In the genomic region with DNA sequence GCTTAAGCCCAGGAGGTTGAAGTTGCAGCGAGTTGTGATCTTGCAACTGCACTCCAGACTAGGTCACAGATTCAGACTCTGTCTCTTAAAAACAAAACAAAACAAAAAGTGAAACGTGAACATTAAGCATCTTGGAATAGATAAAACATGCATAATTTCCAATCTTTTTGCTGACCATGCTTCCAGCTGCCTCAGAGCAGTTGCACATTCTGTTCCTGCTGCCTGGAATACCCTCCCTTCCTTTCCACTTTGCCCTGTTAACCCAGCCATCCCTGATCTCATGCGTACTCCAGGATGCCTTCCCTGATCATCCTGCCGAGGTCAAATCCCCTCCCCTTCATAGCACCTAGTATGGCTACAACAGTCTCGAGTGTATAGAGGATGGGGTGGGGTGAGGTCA, we compare ENCODE assay signal across 10 cellular contexts. TPM values are rescaled to one million over a fixed set of nuclear protein-coding genes. Genes with fewer than 3 reads are reported as not detected.
DNase-seq lines count a peak whose midpoint lies in the region; ATAC-seq, FAIRE-seq and TF ChIP-seq lines count a peak whose summit lies in the region.
"Had no signal": no experiment of that assay in that cellular context is flagged by ENCODE, and none has a peak within 500 bp of the region (broad histone marks: within the 10 kb centered on the region; RNA-seq: fewer than 3 reads in every experiment).

No MANE protein-coding gene starts in this region.

- H3K27me3 ChIP-seq in CD8-positive, alpha-beta T cell (ENCODE audit: insufficient read depth, low read length): no peaks in the 10 kb centered on the region
- H3K27me3 ChIP-seq in aorta (ENCODE audit: control insufficient read depth in 1 of 2, insufficient read depth in 2 of 2, low read length in 1 of 2): no peaks in the 10 kb centered on the region

- H3K4me3 Mint-ChIP-seq in CD8-positive, alpha-beta T cell: peak overlapping the region; percentile 84
- H3K4me3 Mint-ChIP-seq in activated T-helper 1 cell treated with anti-CD3 and anti-CD28 coated beads, Interleukin-12 subunit alpha, Interleukin-12 subunit beta, Interleukin-2, Interleukin-4 antibody, amounts not matched to agents 30 ng/mL and 10 ng/mL and 1 ng/mL, durations not matched to agents 14 hours and 24 hours and 36 hours: peak overlapping the region; percentile 91
- peak overlapping the region; percentile 85 to 92 (median 88) for H3K4me3 Mint-ChIP-seq in naive thymus-derived CD8-positive, alpha-beta T cell

- no peaks in the 10 kb centered on the region for H3K9me3 Mint-ChIP-seq in CD8-positive, alpha-beta T cell
- no peaks in the 10 kb centered on the region for H3K9me3 Mint-ChIP-seq in activated T-helper 1 cell treated with anti-CD3 and anti-CD28 coated beads, Interleukin-12 subunit alpha, Interleukin-12 subunit beta, Interleukin-2, Interleukin-4 antibody, amounts not matched to agents 30 ng/mL and 10 ng/mL and 1 ng/mL, durations not matched to agents 14 hours and 24 hours and 36 hours
- no peaks in the 10 kb centered on the region for H3K9me3 Mint-ChIP-seq in naive thymus-derived CD8-positive, alpha-beta T cell

- H3K9me3 ChIP-seq in CD8-positive, alpha-beta T cell (ENCODE audit: low read length): no peaks in the 10 kb centered on the region
- H3K9me3 ChIP-seq in aorta (ENCODE audit: control insufficient read depth, low read length): no peaks in the 10 kb centered on the region

- H3K36me3 Mint-ChIP-seq in CD8-positive, alpha-beta T cell: peaks cover 37% of the 10 kb centered on the region
- H3K36me3 Mint-ChIP-seq in activated T-helper 1 cell treated with anti-CD3 and anti-CD28 coated beads, Interleukin-12 subunit alpha, Interleukin-12 subunit beta, Interleukin-2, Interleukin-4 antibody, amounts not matched to agents 30 ng/mL and 10 ng/mL and 1 ng/mL, durations not matched to agents 14 hours and 24 hours and 36 hours (ENCODE audit: low read depth): peaks cover 8% of the 10 kb centered on the region
- peaks cover 0 to 19% (median 0%) of the 10 kb centered on the region in 3 donors for H3K36me3 Mint-ChIP-seq in naive thymus-derived CD8-positive, alpha-beta T cell

- H3K27me3 Mint-ChIP-seq in CD8-positive, alpha-beta T cell (ENCODE audit: low read depth): no peaks in the 10 kb centered on the region
- H3K27me3 Mint-ChIP-seq in activated T-helper 1 cell treated with anti-CD3 and anti-CD28 coated beads, Interleukin-12 subunit alpha, Interleukin-12 subunit beta, Interleukin-2, Interleukin-4 antibody, amounts not matched to agents 30 ng/mL and 10 ng/mL and 1 ng/mL, durations not matched to agents 14 hours and 24 hours and 36 hours (ENCODE audit: insufficient read depth): no peaks in the 10 kb centered on the region
- no peaks in the 10 kb centered on the region for H3K27me3 Mint-ChIP-seq in naive thymus-derived CD8-positive, alpha-beta T cell

- peak; percentile 37 for FAIRE-seq in GM19239 (lab: Jason Lieb, UNC)

- no peak for DNase-seq in CD8-positive, alpha-beta T cell
- DNase-seq in GM19239 (ENCODE audit: insufficient read length, low spot score) (no peak), aorta (no peak), NCI-H748 (lab: John Stamatoyannopoulos, UW; ENCODE audit: unreplicated experiment) (no peak)
- DNase-seq in activated T-helper 1 cell treated with anti-CD3 and anti-CD28 coated beads, Interleukin-12 subunit alpha, Interleukin-12 subunit beta, Interleukin-2, Interleukin-4 antibody, amounts not matched to agents 30 ng/mL and 10 ng/mL and 1 ng/mL, durations not matched to agents 14 hours and 24 hours and 36 hours (ENCODE audit: low spot score): no peak
- no peak for DNase-seq in naive thymus-derived CD8-positive, alpha-beta T cell
- DNase-seq in activated effector memory CD4-positive, alpha-beta T cell treated with anti-CD3 and anti-CD28 coated beads, Interleukin-2, amount 50 U/mL, for 16 hours: no peak
- DNase-seq: DMS 273 treated with DMSO at 0.1 percent for 48 hours, NCI-H2227 treated with DMSO at 0.1 percent for 48 hours had no signal

- intact Hi-C loops in CD8-positive, alpha-beta T cell (cut with DNase I, micrococcal nuclease): no loop called here
- intact Hi-C loops in activated T-helper 1 cell treated with anti-CD3 and anti-CD28 coated beads, Interleukin-12 subunit alpha, Interleukin-12 subunit beta, Interleukin-2, Interleukin-4 antibody, amounts not matched to agents 30 ng/mL and 10 ng/mL and 1 ng/mL, durations not matched to agents 14 hours and 24 hours and 36 hours (cut with micrococcal nuclease): no loop called here
- intact Hi-C loops in aorta (cut with DNase I): no loop called here

- H3K36me3 ChIP-seq in CD8-positive, alpha-beta T cell (ENCODE audit: insufficient read depth, low read length): peaks cover 14% of the 10 kb centered on the region
- no peaks in the 10 kb centered on the region for H3K36me3 ChIP-seq in aorta (ENCODE audit: control insufficient read depth in 1 of 2, insufficient read depth in 2 of 2, low read length in 1 of 2)

- CTCF ChIA-PET in CD8-positive, alpha-beta T cell (lab: Charles Lee): interaction anchor here (1.0 to 1.5 kb wide), 2 partner anchors 35 to 50 kb away, joined by 4 to 7 read pairs; no protein-coding TSS in a partner anchor

- no peak for ATAC-seq in CD8-positive, alpha-beta T cell
- ATAC-seq in naive thymus-derived CD8-positive, alpha-beta T cell: no peak
- ATAC-seq in GM19328 (IDR thresholded peaks at IDR 0.05; ENCODE audit: unreplicated experiment): no peak
- no peak for ATAC-seq in aorta (ENCODE audit: low FRiP score)

- peaks cover 34% of the 10 kb centered on the region for H3K4me1 ChIP-seq in CD8-positive, alpha-beta T cell (ENCODE audit: insufficient read depth, low read length)
- H3K4me1 ChIP-seq in aorta (ENCODE audit: control insufficient read depth in 1 of 2, insufficient read depth in 2 of 2, low read length in 2 of 2): no peaks in the 10 kb centered on the region

- no peak for TF ChIP-seq CTCF in CD8-positive, alpha-beta T cell (IDR thresholded peaks at IDR 0.05)

- H3K4me1 Mint-ChIP-seq in CD8-positive, alpha-beta T cell (ENCODE audit: low read depth): peaks cover 40% of the 10 kb centered on the region
- H3K4me1 Mint-ChIP-seq in activated T-helper 1 cell treated with anti-CD3 and anti-CD28 coated beads, Interleukin-12 subunit alpha, Interleukin-12 subunit beta, Interleukin-2, Interleukin-4 antibody, amounts not matched to agents 30 ng/mL and 10 ng/mL and 1 ng/mL, durations not matched to agents 14 hours and 24 hours and 36 hours (ENCODE audit: low read depth): peaks cover 41% of the 10 kb centered on the region
- peaks cover 16 to 55% (median 43%) of the 10 kb centered on the region in 4 donors for H3K4me1 Mint-ChIP-seq in naive thymus-derived CD8-positive, alpha-beta T cell

- peak overlapping the region; percentile 94 for H3K27ac Mint-ChIP-seq in CD8-positive, alpha-beta T cell
- H3K27ac Mint-ChIP-seq in activated T-helper 1 cell treated with anti-CD3 and anti-CD28 coated beads, Interleukin-12 subunit alpha, Interleukin-12 subunit beta, Interleukin-2, Interleukin-4 antibody, amounts not matched to agents 30 ng/mL and 10 ng/mL and 1 ng/mL, durations not matched to agents 14 hours and 24 hours and 36 hours: peak overlapping the region; percentile 94
- peak overlapping the region; percentile 90 to 98 (median 96) for H3K27ac Mint-ChIP-seq in naive thymus-derived CD8-positive, alpha-beta T cell

- 76 to 80% methylated on average over 5 of the region's 5 CpGs for WGBS in aorta, 2 donors

- peak overlapping the region; percentile 77 for H3K27ac ChIP-seq in CD8-positive, alpha-beta T cell (ENCODE audit: low read depth, low read length)
- no peak overlapping the region for H3K27ac ChIP-seq in aorta (ENCODE audit: low read depth in 1 of 2, low read length in 2 of 2)

- H3K4me3 ChIP-seq in CD8-positive, alpha-beta T cell (ENCODE audit: low read depth, low read length): peak overlapping the region; percentile 79
- no peak overlapping the region for H3K4me3 ChIP-seq in aorta (ENCODE audit: low read length in 2 of 2)

- POLR2A ChIA-PET in CD8-positive, alpha-beta T cell (lab: Charles Lee): interaction anchor here (1.2 to 1.9 kb wide), 2 partner anchors 22 to 35 kb away, joined by 9 to 24 read pairs; a partner anchor contains a TSS
- POLR2A ChIA-PET in naive thymus-derived CD8-positive, alpha-beta T cell (lab: Charles Lee): interaction anchor here (0.7 to 4.9 kb wide), 6 partner anchors 8 to 440 kb away, joined by 5 to 73 read pairs (median 8); a partner anchor contains a TSS

RNA-seq across cellular contexts. Expression of a gene that starts 0.7 kb away (rescaled TPM):
- 100 to 1,000 TPM; 111 to 117 TPM for total RNA-seq in CD8-positive, alpha-beta T cell
- 133 and 137 TPM in 2 replicates for total RNA-seq in activated T-helper 1 cell treated with anti-CD3 and anti-CD28 coated beads, Interleukin-12 subunit alpha, Interleukin-12 subunit beta, Interleukin-2, Interleukin-4 antibody, amounts not matched to agents 30 ng/mL and 10 ng/mL and 1 ng/mL, durations not matched to agents 14 hours and 24 hours and 36 hours
- 100 to 1,000 TPM; 112 to 119 TPM for total RNA-seq in naive thymus-derived CD8-positive, alpha-beta T cell
- polyA plus RNA-seq in naive thymus-derived CD8-positive, alpha-beta T cell: 10 to 100 TPM; 10.4 to 37.0 (median 19.2) TPM
- 10 to 100 TPM in 1 of 2 donors, 1 to 10 TPM in 1; 7.4 to 19.0 TPM for total RNA-seq in aorta
- 10 to 100 TPM; 13.4 to 28.5 TPM for polyA plus RNA-seq in aorta

RNA-seq across cellular contexts. Expression of a gene that starts 19.6 kb away (rescaled TPM):
- total RNA-seq in CD8-positive, alpha-beta T cell: 10 to 100 TPM in 1 of 2 experiments, 1 to 10 TPM in 1; 8.6 to 10.1 TPM
- total RNA-seq in activated T-helper 1 cell treated with anti-CD3 and anti-CD28 coated beads, Interleukin-12 subunit alpha, Interleukin-12 subunit beta, Interleukin-2, Interleukin-4 antibody, amounts not matched to agents 30 ng/mL and 10 ng/mL and 1 ng/mL, durations not matched to agents 14 hours and 24 hours and 36 hours: 38.3 and 46.0 TPM in 2 replicates
- total RNA-seq in naive thymus-derived CD8-positive, alpha-beta T cell: 10 to 100 TPM; 21.0 to 23.3 TPM
- 1 to 10 TPM; 4.3 to 5.1 (median 5.1) TPM for polyA plus RNA-seq in naive thymus-derived CD8-positive, alpha-beta T cell
- total RNA-seq in aorta: 10 to 100 TPM; 25.8 to 31.8 TPM
- 10 to 100 TPM; 14.1 to 27.2 TPM for polyA plus RNA-seq in aorta

RNA-seq across cellular contexts. Expression of a gene that starts 21.4 kb away (rescaled TPM):
- 10 to 100 TPM; 39.9 to 41.0 TPM for total RNA-seq in CD8-positive, alpha-beta T cell
- total RNA-seq in activated T-helper 1 cell treated with anti-CD3 and anti-CD28 coated beads, Interleukin-12 subunit alpha, Interleukin-12 subunit beta, Interleukin-2, Interleukin-4 antibody, amounts not matched to agents 30 ng/mL and 10 ng/mL and 1 ng/mL, durations not matched to agents 14 hours and 24 hours and 36 hours: 89.0 and 100 TPM in 2 replicates
- 10 to 100 TPM; 47.5 to 51.5 TPM for total RNA-seq in naive thymus-derived CD8-positive, alpha-beta T cell
- polyA plus RNA-seq in naive thymus-derived CD8-positive, alpha-beta T cell: 100 to 1,000 TPM; 186 to 239 (median 206) TPM
- total RNA-seq in aorta: 10 to 100 TPM; 69.9 to 95.7 TPM
- polyA plus RNA-seq in aorta: 100 to 1,000 TPM; 188 to 316 TPM

RNA-seq across cellular contexts. Expression of a gene that starts 22.0 kb away (rescaled TPM):
- 10 to 100 TPM; 98.1 to 98.2 TPM for total RNA-seq in CD8-positive, alpha-beta T cell
- 307 and 312 TPM in 2 replicates for total RNA-seq in activated T-helper 1 cell treated with anti-CD3 and anti-CD28 coated beads, Interleukin-12 subunit alpha, Interleukin-12 subunit beta, Interleukin-2, Interleukin-4 antibody, amounts not matched to agents 30 ng/mL and 10 ng/mL and 1 ng/mL, durations not matched to agents 14 hours and 24 hours and 36 hours
- total RNA-seq in naive thymus-derived CD8-positive, alpha-beta T cell: 100 to 1,000 TPM; 159 to 162 TPM
- 100 to 1,000 TPM; 509 to 524 (median 515) TPM for polyA plus RNA-seq in naive thymus-derived CD8-positive, alpha-beta T cell
- total RNA-seq in aorta: 100 to 1,000 TPM; 139 TPM
- polyA plus RNA-seq in aorta: 100 to 1,000 TPM; 207 to 270 TPM

RNA-seq across cellular contexts. Expression of a gene that starts 34.0 kb away (rescaled TPM):
- 10 to 100 TPM; 13.4 to 14.6 TPM for total RNA-seq in CD8-positive, alpha-beta T cell
- 64.4 and 67.3 TPM in 2 replicates for total RNA-seq in activated T-helper 1 cell treated with anti-CD3 and anti-CD28 coated beads, Interleukin-12 subunit alpha, Interleukin-12 subunit beta, Interleukin-2, Interleukin-4 antibody, amounts not matched to agents 30 ng/mL and 10 ng/mL and 1 ng/mL, durations not matched to agents 14 hours and 24 hours and 36 hours
- total RNA-seq in naive thymus-derived CD8-positive, alpha-beta T cell: 10 to 100 TPM; 19.9 to 24.9 TPM
- polyA plus RNA-seq in naive thymus-derived CD8-positive, alpha-beta T cell: 1 to 10 TPM; 3.5 to 9.1 (median 4.8) TPM
- 10 to 100 TPM; 25.9 to 27.6 TPM for total RNA-seq in aorta
- polyA plus RNA-seq in aorta: 10 to 100 TPM; 32.3 to 54.7 TPM
